ENCODE assay signal across 1 cellular context in genomic region chr15:32029409-32029861, GRCh38.
TF ChIP-seq lines count a peak whose summit lies in the region.

No MANE protein-coding gene starts in this region.

TF ChIP-seq in K562, 482 proteins besides CTCF, POLR2A, EP300 and RAD21 (continued from another document):
- TF ChIP-seq, protein P1, sequence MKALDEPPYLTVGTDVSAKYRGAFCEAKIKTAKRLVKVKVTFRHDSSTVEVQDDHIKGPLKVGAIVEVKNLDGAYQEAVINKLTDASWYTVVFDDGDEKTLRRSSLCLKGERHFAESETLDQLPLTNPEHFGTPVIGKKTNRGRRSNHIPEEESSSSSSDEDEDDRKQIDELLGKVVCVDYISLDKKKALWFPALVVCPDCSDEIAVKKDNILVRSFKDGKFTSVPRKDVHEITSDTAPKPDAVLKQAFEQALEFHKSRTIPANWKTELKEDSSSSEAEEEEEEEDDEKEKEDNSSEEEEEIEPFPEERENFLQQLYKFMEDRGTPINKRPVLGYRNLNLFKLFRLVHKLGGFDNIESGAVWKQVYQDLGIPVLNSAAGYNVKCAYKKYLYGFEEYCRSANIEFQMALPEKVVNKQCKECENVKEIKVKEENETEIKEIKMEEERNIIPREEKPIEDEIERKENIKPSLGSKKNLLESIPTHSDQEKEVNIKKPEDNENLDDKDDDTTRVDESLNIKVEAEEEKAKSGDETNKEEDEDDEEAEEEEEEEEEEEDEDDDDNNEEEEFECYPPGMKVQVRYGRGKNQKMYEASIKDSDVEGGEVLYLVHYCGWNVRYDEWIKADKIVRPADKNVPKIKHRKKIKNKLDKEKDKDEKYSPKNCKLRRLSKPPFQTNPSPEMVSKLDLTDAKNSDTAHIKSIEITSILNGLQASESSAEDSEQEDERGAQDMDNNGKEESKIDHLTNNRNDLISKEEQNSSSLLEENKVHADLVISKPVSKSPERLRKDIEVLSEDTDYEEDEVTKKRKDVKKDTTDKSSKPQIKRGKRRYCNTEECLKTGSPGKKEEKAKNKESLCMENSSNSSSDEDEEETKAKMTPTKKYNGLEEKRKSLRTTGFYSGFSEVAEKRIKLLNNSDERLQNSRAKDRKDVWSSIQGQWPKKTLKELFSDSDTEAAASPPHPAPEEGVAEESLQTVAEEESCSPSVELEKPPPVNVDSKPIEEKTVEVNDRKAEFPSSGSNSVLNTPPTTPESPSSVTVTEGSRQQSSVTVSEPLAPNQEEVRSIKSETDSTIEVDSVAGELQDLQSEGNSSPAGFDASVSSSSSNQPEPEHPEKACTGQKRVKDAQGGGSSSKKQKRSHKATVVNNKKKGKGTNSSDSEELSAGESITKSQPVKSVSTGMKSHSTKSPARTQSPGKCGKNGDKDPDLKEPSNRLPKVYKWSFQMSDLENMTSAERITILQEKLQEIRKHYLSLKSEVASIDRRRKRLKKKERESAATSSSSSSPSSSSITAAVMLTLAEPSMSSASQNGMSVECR (CRISPR knock-in tag; IDR thresholded peaks at IDR 0.05): no peak
- no peak for TF ChIP-seq ZNF165 (CRISPR knock-in tag; IDR thresholded peaks at IDR 0.05; ENCODE audit: borderline replicate concordance)
- no peak for TF ChIP-seq SNIP1 (IDR thresholded peaks at IDR 0.05; ENCODE audit: low read depth)
- TF ChIP-seq ATF1 (CRISPR knock-in tag; IDR thresholded peaks at IDR 0.05): no peak
- no peak for TF ChIP-seq ATF1 (tag; IDR thresholded peaks at IDR 0.05)
- no peak for TF ChIP-seq ILF3 (IDR thresholded peaks at IDR 0.05; ENCODE audit: borderline replicate concordance)
- TF ChIP-seq ETS1 (conservative IDR thresholded peaks at IDR 0.05; ENCODE audit: control insufficient read depth, low read depth, low read length): no peak
